ENCODE assay signal across 10 cellular contexts in genomic region chr3:43224405-43225073, GRCh38.
DNase-seq lines count a peak whose midpoint lies in the region; ATAC-seq lines count a peak whose summit lies in the region.
"Had no signal": no experiment of that assay in that cellular context is flagged by ENCODE, and none has a peak within 500 bp of the region (broad histone marks: within the 10 kb centered on the region; RNA-seq: fewer than 3 reads in every experiment).

No MANE protein-coding gene starts in this region.

- H3K36me3 Mint-ChIP-seq in activated naive CD4-positive, alpha-beta T cell treated with anti-CD3 and anti-CD28 coated beads, Interleukin-2, amount 50 U/mL, for 24 hours, result peaks cover 13% of the 10 kb centered on the region
- H3K36me3 Mint-ChIP-seq in activated naive CD4-positive, alpha-beta T cell treated with anti-CD3 and anti-CD28 coated beads, Interleukin-2, amount 10 ng/mL, durations not matched to agents 7 days and 5 days, result peaks cover 34% of the 10 kb centered on the region
- peaks cover 14% of the 10 kb centered on the region for H3K36me3 Mint-ChIP-seq in activated naive CD8-positive, alpha-beta T cell treated with anti-CD3 and anti-CD28 coated beads, Interleukin-2, amount 50 U/mL, for 24 hours (ENCODE audit: low read depth)
- peaks cover 0 to 19% (median 8%) of the 10 kb centered on the region in 3 donors for H3K36me3 Mint-ChIP-seq in naive thymus-derived CD8-positive, alpha-beta T cell

- CTCF ChIA-PET in activated naive CD4-positive, alpha-beta T cell treated with anti-CD3 and anti-CD28 coated beads, Interleukin-2, amount 10 ng/mL, durations not matched to agents 7 days and 5 days (lab: Charles Lee), result interaction anchor here (0.9 to 2.7 kb wide), 5 partner anchors 9 to 278 kb away, joined by 4 to 25 read pairs (median 6); no protein-coding TSS in a partner anchor

- DNase-seq in activated naive CD4-positive, alpha-beta T cell treated with anti-CD3 and anti-CD28 coated beads, Interleukin-2, amount 10 ng/mL, durations not matched to agents 7 days and 5 days, result no peak
- DNase-seq in activated naive CD8-positive, alpha-beta T cell treated with anti-CD3 and anti-CD28 coated beads, Interleukin-2, amount 50 U/mL, for 24 hours, result no peak
- DNase-seq in naive thymus-derived CD8-positive, alpha-beta T cell, result peak in 2 of 10 donors; percentile 16 to 17
- no peak for DNase-seq in KBM-7
- DNase-seq: NCI-H1930, NCI-H526 treated with DMSO at 0.1 percent for 48 hours, SHP77 treated with DMSO at 0.1 percent for 48 hours had no signal

- peak overlapping the region; percentile 63 for H3K27ac Mint-ChIP-seq in activated naive CD4-positive, alpha-beta T cell treated with anti-CD3 and anti-CD28 coated beads, Interleukin-2, amount 50 U/mL, for 24 hours
- H3K27ac Mint-ChIP-seq in activated naive CD4-positive, alpha-beta T cell treated with anti-CD3 and anti-CD28 coated beads, Interleukin-2, amount 10 ng/mL, durations not matched to agents 7 days and 5 days, result no peak overlapping the region
- H3K27ac Mint-ChIP-seq in activated naive CD8-positive, alpha-beta T cell treated with anti-CD3 and anti-CD28 coated beads, Interleukin-2, amount 50 U/mL, for 24 hours, result no peak overlapping the region
- H3K27ac Mint-ChIP-seq in naive thymus-derived CD8-positive, alpha-beta T cell, result peak overlapping the region in 9 of 10 donors; percentile 66 to 95 (median 86)

- H3K4me1 Mint-ChIP-seq in activated naive CD4-positive, alpha-beta T cell treated with anti-CD3 and anti-CD28 coated beads, Interleukin-2, amount 50 U/mL, for 24 hours, result peaks cover 57% of the 10 kb centered on the region
- H3K4me1 Mint-ChIP-seq in activated naive CD4-positive, alpha-beta T cell treated with anti-CD3 and anti-CD28 coated beads, Interleukin-2, amount 10 ng/mL, durations not matched to agents 7 days and 5 days, result peaks cover 45% of the 10 kb centered on the region
- peaks cover 47% of the 10 kb centered on the region for H3K4me1 Mint-ChIP-seq in activated naive CD8-positive, alpha-beta T cell treated with anti-CD3 and anti-CD28 coated beads, Interleukin-2, amount 50 U/mL, for 24 hours
- H3K4me1 Mint-ChIP-seq in naive thymus-derived CD8-positive, alpha-beta T cell, result peaks cover 32 to 62% (median 56%) of the 10 kb centered on the region in 4 donors

- POLR2A ChIA-PET in naive thymus-derived CD8-positive, alpha-beta T cell (lab: Charles Lee), result interaction anchor here (0.8 to 3.6 kb wide), 10 partner anchors 19 to 277 kb away, joined by 3 to 16 read pairs (median 6); partner anchors contain the start of gene SNRK

- H3K27me3 Mint-ChIP-seq in activated naive CD4-positive, alpha-beta T cell treated with anti-CD3 and anti-CD28 coated beads, Interleukin-2, amount 50 U/mL, for 24 hours, result no peaks in the 10 kb centered on the region
- H3K27me3 Mint-ChIP-seq in activated naive CD4-positive, alpha-beta T cell treated with anti-CD3 and anti-CD28 coated beads, Interleukin-2, amount 10 ng/mL, durations not matched to agents 7 days and 5 days, result no peaks in the 10 kb centered on the region
- no peaks in the 10 kb centered on the region for H3K27me3 Mint-ChIP-seq in activated naive CD8-positive, alpha-beta T cell treated with anti-CD3 and anti-CD28 coated beads, Interleukin-2, amount 50 U/mL, for 24 hours
- H3K27me3 Mint-ChIP-seq in naive thymus-derived CD8-positive, alpha-beta T cell, result no peaks in the 10 kb centered on the region

- in situ Hi-C loops in KBM-7 (cut with MboI; ENCODE audit: low pct_unique_long_range_greater_than_20kb, low sequenced_read_pairs), result no loop called here

- peak overlapping the region; percentile 77 for H3K4me3 Mint-ChIP-seq in activated naive CD4-positive, alpha-beta T cell treated with anti-CD3 and anti-CD28 coated beads, Interleukin-2, amount 50 U/mL, for 24 hours
- H3K4me3 Mint-ChIP-seq in activated naive CD4-positive, alpha-beta T cell treated with anti-CD3 and anti-CD28 coated beads, Interleukin-2, amount 10 ng/mL, durations not matched to agents 7 days and 5 days, result no peak overlapping the region
- H3K4me3 Mint-ChIP-seq in activated naive CD8-positive, alpha-beta T cell treated with anti-CD3 and anti-CD28 coated beads, Interleukin-2, amount 50 U/mL, for 24 hours, result peak overlapping the region; percentile 30
- peak overlapping the region; percentile 10 to 82 (median 71) for H3K4me3 Mint-ChIP-seq in naive thymus-derived CD8-positive, alpha-beta T cell

- peak; percentile 71 for ATAC-seq in activated naive CD8-positive, alpha-beta T cell treated with anti-CD3 and anti-CD28 coated beads, Interleukin-2, amount 50 U/mL, for 24 hours
- peak in 1 of 2 donors; percentile 51 for ATAC-seq in naive thymus-derived CD8-positive, alpha-beta T cell
- no peak for ATAC-seq in HG03439 (IDR thresholded peaks at IDR 0.05; ENCODE audit: unreplicated experiment)
- ATAC-seq in HG03520 (IDR thresholded peaks at IDR 0.05; ENCODE audit: unreplicated experiment), result no peak

- no peaks in the 10 kb centered on the region for H3K9me3 Mint-ChIP-seq in activated naive CD4-positive, alpha-beta T cell treated with anti-CD3 and anti-CD28 coated beads, Interleukin-2, amount 50 U/mL, for 24 hours
- peaks cover 22% of the 10 kb centered on the region for H3K9me3 Mint-ChIP-seq in activated naive CD4-positive, alpha-beta T cell treated with anti-CD3 and anti-CD28 coated beads, Interleukin-2, amount 10 ng/mL, durations not matched to agents 7 days and 5 days
- H3K9me3 Mint-ChIP-seq in activated naive CD8-positive, alpha-beta T cell treated with anti-CD3 and anti-CD28 coated beads, Interleukin-2, amount 50 U/mL, for 24 hours, result peaks cover 20% of the 10 kb centered on the region
- H3K9me3 Mint-ChIP-seq in naive thymus-derived CD8-positive, alpha-beta T cell, result peaks cover 0 to 23% (median 17%) of the 10 kb centered on the region in 9 donors

Comparison
In these comparisons a context has a peak if more than half of its experiments do, and no peak if none do; other contexts are left out.
1. H3K27ac Mint-ChIP-seq: peak in activated naive CD4-positive, alpha-beta T cell treated with anti-CD3 and anti-CD28 coated beads, Interleukin-2, amount 50 U/mL, for 24 hours (single experiment) and naive thymus-derived CD8-positive, alpha-beta T cell (9 of 10); none in activated naive CD4-positive, alpha-beta T cell treated with anti-CD3 and anti-CD28 coated beads, Interleukin-2, amount 10 ng/mL, durations not matched to agents 7 days and 5 days (single experiment) and activated naive CD8-positive, alpha-beta T cell treated with anti-CD3 and anti-CD28 coated beads, Interleukin-2, amount 50 U/mL, for 24 hours (single experiment).